24 cellular contexts compared by ENCODE assay signal in the genomic region with DNA sequence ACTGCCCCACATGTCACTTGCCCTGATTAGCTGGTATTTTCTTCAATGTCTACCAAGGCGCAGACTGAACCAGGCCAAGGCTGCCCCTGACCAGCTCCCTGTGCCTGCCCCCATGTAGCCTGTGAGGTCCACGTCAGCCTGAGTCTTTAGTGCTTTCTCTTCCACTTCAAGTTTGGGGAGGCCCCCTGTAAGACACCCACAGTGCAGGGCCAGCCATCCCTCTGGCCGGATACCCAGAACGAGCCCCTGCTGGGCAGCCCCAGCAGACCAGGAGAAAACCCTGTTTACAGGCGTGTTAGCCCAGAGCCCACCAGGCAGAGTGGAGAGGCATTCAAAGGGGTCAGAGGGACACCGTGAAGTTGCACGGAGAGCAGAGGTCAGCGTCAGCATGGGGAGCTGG.
DNase-seq lines count a peak whose midpoint lies in the region; ATAC-seq and TF ChIP-seq lines count a peak whose summit lies in the region.
"Had no signal": no experiment of that assay in that cellular context is flagged by ENCODE, and none has a peak within 500 bp of the region (broad histone marks: within the 10 kb centered on the region; RNA-seq: fewer than 3 reads in every experiment).

No MANE protein-coding gene starts in this region.

- no TSS peak for BruUV-seq in MCF 10A (replicated peaks; lab: Mats Ljungman, UMichigan)

- CTCF ChIA-PET in MCF 10A (lab: Yijun Ruan, JAX) (no interaction called here), RWPE1 (lab: Yijun Ruan, JAX) (no interaction called here)

- peaks cover 43% of the 10 kb centered on the region for H3K4me1 Mint-ChIP-seq in MCF 10A (ENCODE audit: insufficient read depth, unreplicated experiment)
- H3K4me1 Mint-ChIP-seq: CD4-positive, alpha-beta memory T cell had no signal

- peaks cover 0 to 14% of the 10 kb centered on the region in 2 donors for H3K4me1 ChIP-seq in breast epithelium
- H3K4me1 ChIP-seq in lower lobe of right lung: peaks cover 14% of the 10 kb centered on the region
- peaks cover 0 to 20% (median 0%) of the 10 kb centered on the region in 6 donors for H3K4me1 ChIP-seq in spleen
- H3K4me1 ChIP-seq in body of pancreas: no peaks in the 10 kb centered on the region
- H3K4me1 ChIP-seq: BE2C had no signal

- no peak overlapping the region for H3K27ac ChIP-seq in breast epithelium
- peak overlapping the region; percentile 26; the same call in 1 of the 2 replicates for H3K27ac ChIP-seq in RWPE1
- H3K27ac ChIP-seq in lower lobe of right lung: no peak overlapping the region
- H3K27ac ChIP-seq in spleen: no peak overlapping the region
- H3K27ac ChIP-seq in body of pancreas: no peak overlapping the region
- H3K27ac ChIP-seq: BLaER1 treated with 17β-estradiol and CSF1 and Interleukin-3, amounts not matched to agents 10 nM and 100 nM; GM23248 had no signal

- intact Hi-C loops in MCF 10A (cut with micrococcal nuclease) (no loop called here), breast epithelium (cut with DNase I; ENCODE audit: low total_unique reads) (no loop called here), lower lobe of right lung (cut with DNase I) (no loop called here), spleen (cut with DNase I; ENCODE audit: low total_unique reads) (no loop called here), body of pancreas (cut with DNase I) (no loop called here)

- H3K9me3 ChIP-seq in breast epithelium: no peaks in the 10 kb centered on the region
- H3K9me3 ChIP-seq in lower lobe of right lung: no peaks in the 10 kb centered on the region
- H3K9me3 ChIP-seq in spleen: no peaks in the 10 kb centered on the region
- no peaks in the 10 kb centered on the region for H3K9me3 ChIP-seq in body of pancreas
- H3K9me3 ChIP-seq: A549; BE2C; BLaER1 treated with 17β-estradiol and CSF1 and Interleukin-3, amounts not matched to agents 10 nM and 100 nM had no signal

- H3K27ac Mint-ChIP-seq in MCF 10A (ENCODE audit: low read depth, unreplicated experiment): peak overlapping the region; percentile 49

- POLR2A ChIA-PET in MCF 10A (lab: Yijun Ruan, JAX): interaction anchor here (0.7 kb wide), 1 partner anchor 18 kb away, joined by 6 read pairs; no protein-coding TSS in a partner anchor
- POLR2A ChIA-PET in RWPE1 (lab: Yijun Ruan, JAX; ENCODE audit: low non-redundant PET): no interaction called here

- no peak overlapping the region for H3K4me3 ChIP-seq in breast epithelium
- H3K4me3 ChIP-seq in lower lobe of right lung: no peak overlapping the region
- no peak overlapping the region for H3K4me3 ChIP-seq in spleen
- H3K4me3 ChIP-seq in body of pancreas: no peak overlapping the region
- H3K4me3 ChIP-seq: A549; BLaER1 treated with 17β-estradiol and CSF1 and Interleukin-3, amounts not matched to agents 10 nM and 100 nM; GM12878; GM23248 had no signal

- ATAC-seq in lower lobe of right lung (no peak), body of pancreas (no peak)
- ATAC-seq: A549, GM12878, HCT116 had no signal

- DNase-seq in MCF 10A (ENCODE audit: unreplicated experiment): no peak
- no peak for DNase-seq in breast epithelium (ENCODE audit: low spot score in 2 of 2)
- DNase-seq in RWPE1 (ENCODE audit: low spot score): no peak
- DNase-seq in lower lobe of right lung: peak; percentile 19
- peak; percentile 47 for DNase-seq in spleen
- DNase-seq in body of pancreas: no peak
- DNase-seq in DMS 273 treated with DMSO at 0.1 percent for 48 hours (lab: John Stamatoyannopoulos, UW): no peak
- no peak for DNase-seq in activated CD8-positive, alpha-beta memory T cell treated with anti-CD3 and anti-CD28 coated beads, Interleukin-2, amount 50 U/mL, for 48 hours
- DNase-seq: 8988T; ACHN; AML-193; BE2C; Calu3; CD4-positive, alpha-beta memory T cell; COR-L47; DMS79; EL; GDM1; GM23248; H9 had no signal

- TF ChIP-seq CTCF in MCF 10A (IDR thresholded peaks at IDR 0.05; ENCODE audit: unreplicated experiment) (no peak), breast epithelium (IDR thresholded peaks at IDR 0.05) (no peak), RWPE1 (conservative IDR thresholded peaks at IDR 0.05; ENCODE audit: low read depth) (no peak), lower lobe of right lung (IDR thresholded peaks at IDR 0.05) (no peak), spleen (IDR thresholded peaks at IDR 0.05 in 8 of 11, conservative IDR thresholded peaks at IDR 0.05 in 3 of 11) (no peak), body of pancreas (IDR thresholded peaks at IDR 0.05) (no peak)

- no peaks in the 10 kb centered on the region for H3K27me3 ChIP-seq in breast epithelium
- H3K27me3 ChIP-seq in lower lobe of right lung (ENCODE audit: low read depth): peaks cover 3% of the 10 kb centered on the region
- no peaks in the 10 kb centered on the region for H3K27me3 ChIP-seq in spleen (replicated peaks in 1 of 7)
- no peaks in the 10 kb centered on the region for H3K27me3 ChIP-seq in body of pancreas
- H3K27me3 ChIP-seq: BE2C; BLaER1 treated with 17β-estradiol and CSF1 and Interleukin-3, amounts not matched to agents 10 nM and 100 nM had no signal

- no peak overlapping the region for H3K4me3 Mint-ChIP-seq in MCF 10A (ENCODE audit: unreplicated experiment)
- H3K4me3 Mint-ChIP-seq: CD4-positive, alpha-beta memory T cell; H9 had no signal

- TF ChIP-seq POLR2A in breast epithelium (IDR thresholded peaks at IDR 0.05) (no peak), spleen (IDR thresholded peaks at IDR 0.05) (no peak), body of pancreas (IDR thresholded peaks at IDR 0.05) (no peak)

- no peaks in the 10 kb centered on the region for H3K36me3 Mint-ChIP-seq in MCF 10A (ENCODE audit: insufficient read depth, unreplicated experiment)
- H3K36me3 Mint-ChIP-seq: CD4-positive, alpha-beta memory T cell had no signal

- 75 to 89% (median 84%) methylated on average over 8 of the region's 8 CpGs for WGBS in spleen, 5 donors
- 84 to 96% methylated on average over 8 of the region's 8 CpGs for WGBS in body of pancreas, 2 donors

- H3K9me3 Mint-ChIP-seq in MCF 10A (ENCODE audit: unreplicated experiment): no peaks in the 10 kb centered on the region
- H3K9me3 Mint-ChIP-seq: H9 had no signal

- H3K36me3 ChIP-seq in breast epithelium: no peaks in the 10 kb centered on the region
- H3K36me3 ChIP-seq in lower lobe of right lung: no peaks in the 10 kb centered on the region
- no peaks in the 10 kb centered on the region for H3K36me3 ChIP-seq in spleen
- H3K36me3 ChIP-seq in body of pancreas (replicated peaks in 1 of 2; ENCODE audit: insufficient read depth in 1 of 2, low read depth in 2 of 2): no peaks in the 10 kb centered on the region
- H3K36me3 ChIP-seq: BE2C; BLaER1 treated with 17β-estradiol and CSF1 and Interleukin-3, amounts not matched to agents 10 nM and 100 nM had no signal

- no peaks in the 10 kb centered on the region for H3K27me3 Mint-ChIP-seq in MCF 10A (ENCODE audit: insufficient read depth, unreplicated experiment)
- H3K27me3 Mint-ChIP-seq: CD4-positive, alpha-beta memory T cell had no signal

Comparison
In these comparisons a context has a peak if more than half of its experiments do, and no peak if none do; other contexts are left out.
1. DNase-seq: peak in lower lobe of right lung (single experiment) and spleen (single experiment); none in MCF 10A (single experiment), breast epithelium (0 of 2), RWPE1 (single experiment), body of pancreas (0 of 4), DMS 273 treated with DMSO at 0.1 percent for 48 hours (single experiment) and activated CD8-positive, alpha-beta memory T cell treated with anti-CD3 and anti-CD28 coated beads, Interleukin-2, amount 50 U/mL, for 48 hours (single experiment).